ENCODE assay signal across 8 cellular contexts in genomic region chr3:153161714-153162512, GRCh38. TPM values are rescaled to one million over a fixed set of nuclear protein-coding genes. Genes with fewer than 3 reads are reported as not detected.
DNase-seq lines count a peak whose midpoint lies in the region; ATAC-seq and TF ChIP-seq lines count a peak whose summit lies in the region.

Gene RAP2B (plus strand): TSS chr3:153162226. CDS start chr3:153162694, 468 bp downstream.

- WGBS in lower leg skin, 2 donors, result 0 to 1% methylated on average over 13 to 53 of the region's 91 CpGs

- POLR2A ChIA-PET in activated CD4-positive, alpha-beta memory T cell treated with anti-CD3 and anti-CD28 coated beads for 36 hours (lab: Charles Lee), result interaction anchor here (0.6 to 2.7 kb wide), 10 partner anchors 11 to 462 kb away, joined by 3 to 16 read pairs (median 8); no protein-coding TSS in a partner anchor

- CTCF ChIA-PET in activated CD4-positive, alpha-beta memory T cell treated with anti-CD3 and anti-CD28 coated beads for 36 hours (lab: Charles Lee), result interaction anchor here (1.0 to 2.5 kb wide), 3 partner anchors 119 to 462 kb away, joined by 3 to 17 read pairs (median 6); no protein-coding TSS in a partner anchor

- no peaks in the 10 kb centered on the region for H3K27me3 ChIP-seq in dorsolateral prefrontal cortex

- peak in 35 of 56 donors; percentile 8 to 56 (median 27) for TF ChIP-seq CTCF in dorsolateral prefrontal cortex (IDR thresholded peaks at IDR 0.05 in 54 of 56, conservative IDR thresholded peaks at IDR 0.05 in 2 of 56; ENCODE audit: low read depth in 1 of 56, partially characterized antibody in 56 of 56)
- no peak for TF ChIP-seq CTCF in lower leg skin (IDR thresholded peaks at IDR 0.05)

- H3K27ac Mint-ChIP-seq in activated CD4-positive, alpha-beta memory T cell treated with anti-CD3 and anti-CD28 coated beads for 36 hours, result peak within 1 kb of the TSS; percentile 98

- peak; percentile 93 for DNase-seq in Ammon's horn (ENCODE audit: low spot score)
- DNase-seq in NCI-H69 (lab: John Stamatoyannopoulos, UW), result peak; percentile 95
- peak; percentile 98 for DNase-seq in activated CD4-positive, alpha-beta memory T cell treated with anti-CD3 and anti-CD28 coated beads for 36 hours
- peak; percentile 85 to 95 (median 91) for DNase-seq in dorsolateral prefrontal cortex
- DNase-seq in lower leg skin (ENCODE audit: low spot score in 2 of 2), result peak; percentile 98 to 99
- peak; percentile 90 to 99 for DNase-seq in stimulated activated CD4-positive, alpha-beta T cell treated with anti-CD3 and anti-CD28 coated beads, Interleukin-4, amount 100 ng/mL, for 4 hours

- H3K9me3 Mint-ChIP-seq in activated CD4-positive, alpha-beta memory T cell treated with anti-CD3 and anti-CD28 coated beads for 36 hours, result no peaks in the 10 kb centered on the region

- peak; percentile 57 for ATAC-seq in HG03432 (IDR thresholded peaks at IDR 0.05; ENCODE audit: unreplicated experiment)

- H3K36me3 Mint-ChIP-seq in activated CD4-positive, alpha-beta memory T cell treated with anti-CD3 and anti-CD28 coated beads for 36 hours, result peaks cover 26% of the 10 kb centered on the region

- H3K27ac ChIP-seq in dorsolateral prefrontal cortex, result peak within 1 kb of the TSS; percentile 34 to 96 (median 90)

- no peaks in the 10 kb centered on the region for H3K27me3 Mint-ChIP-seq in activated CD4-positive, alpha-beta memory T cell treated with anti-CD3 and anti-CD28 coated beads for 36 hours

- peaks cover 33% of the 10 kb centered on the region for H3K4me1 Mint-ChIP-seq in activated CD4-positive, alpha-beta memory T cell treated with anti-CD3 and anti-CD28 coated beads for 36 hours (ENCODE audit: low read depth)

- TF ChIP-seq POLR2A in GM19193 (IDR thresholded peaks at IDR 0.05; ENCODE audit: extremely low read depth, insufficient read depth, insufficient read length), result peak; percentile 91
- TF ChIP-seq POLR2A in lower leg skin (IDR thresholded peaks at IDR 0.05), result peak in 1 of 2 donors; percentile 76

- peak within 1 kb of the TSS; percentile 93 for H3K4me3 Mint-ChIP-seq in activated CD4-positive, alpha-beta memory T cell treated with anti-CD3 and anti-CD28 coated beads for 36 hours

- peak within 1 kb of the TSS; percentile 60 to 95 (median 86) for H3K4me3 ChIP-seq in dorsolateral prefrontal cortex
- peak within 1 kb of the TSS; percentile 90 for H3K4me3 ChIP-seq in lower leg skin (ENCODE audit: low read depth, poor library complexity, severe bottlenecking)

- intact Hi-C loops in activated CD4-positive, alpha-beta memory T cell treated with anti-CD3 and anti-CD28 coated beads for 36 hours (cut with micrococcal nuclease), result loop anchor here (1.0 to 10.0 kb wide), 12 partner anchors 24 to 1960 kb away; partner anchors contain the start of genes DHX36, GPR171 and MBNL1
- intact Hi-C loops in dorsolateral prefrontal cortex (cut with DNase I) (loop anchor here (5.0 kb wide), 4 partner anchors 120 to 1160 kb away; partner anchors contain the start of genes DHX36 (in 1 of the 2) and MBNL1 (in 1 of the 2)), lower leg skin (cut with DNase I; ENCODE audit: low total_unique reads) (loop anchor here (10.0 kb wide), 1 partner anchor 107 kb away; no protein-coding TSS in a partner anchor)

RNA-seq across cellular contexts. Expression of gene RAP2B, which starts in this region (rescaled TPM):
- 10 to 100 TPM; 12.7 to 13.0 TPM for total RNA-seq in activated CD4-positive, alpha-beta memory T cell treated with anti-CD3 and anti-CD28 coated beads for 36 hours
- total RNA-seq in dorsolateral prefrontal cortex, result 10 to 100 TPM in 89 of 120 experiments, 1 to 10 TPM in 31; 6.1 to 17.8 (median 11.3) TPM
- 10 to 100 TPM; 10.1 to 13.7 (median 11.7) TPM for total RNA-seq in lower leg skin

Comparison
In these comparisons a context has a peak if more than half of its experiments do, and no peak if none do; other contexts are left out.
1. Peak in every context shown above with its lines: DNase-seq, ATAC-seq, H3K4me3 ChIP-seq and H3K27ac ChIP-seq.
2. CTCF ChIP-seq: peak in dorsolateral prefrontal cortex (35 of 56); none in lower leg skin (0 of 3).